8 cellular contexts compared by ENCODE assay signal in genomic region chr1:151005729-151006330, GRCh38. TPM values are rescaled to one million over a fixed set of nuclear protein-coding genes. Genes with fewer than 3 reads are reported as not detected.
DNase-seq lines count a peak whose midpoint lies in the region; ATAC-seq, FAIRE-seq and TF ChIP-seq lines count a peak whose summit lies in the region.

No MANE protein-coding gene starts in this region.

- dilution Hi-C loops in endothelial cell of umbilical vein (cut with MboI; ENCODE audit: extremely low pct_ligation_motif_present, low sequenced_read_pairs): no loop called here

- peak overlapping the region; percentile 81 for H2AFZ ChIP-seq in PC-9
- peak overlapping the region; percentile 95 for H2AFZ ChIP-seq in endothelial cell of umbilical vein (ENCODE audit: low read depth, low read length)

- peaks cover 28% of the 10 kb centered on the region for H3F3A ChIP-seq in PC-9 (ENCODE audit: insufficient read depth, low read depth)

- H4K20me1 ChIP-seq in PC-9 (ENCODE audit: insufficient read depth) (no peaks in the 10 kb centered on the region), endothelial cell of umbilical vein (replicated peaks; ENCODE audit: control insufficient read depth, extremely low read depth, insufficient read depth, low read length) (no peaks in the 10 kb centered on the region)

- H3K9me2 ChIP-seq in PC-9 (ENCODE audit: insufficient read depth): no peaks in the 10 kb centered on the region

- POLR2A ChIA-PET in PC-9 (lab: Charles Lee; ENCODE audit: unreplicated experiment): interaction anchor here (0.6 to 1.5 kb wide), 8 partner anchors 24 to 796 kb away, joined by 3 to 14 read pairs (median 4); partner anchors contain the start of genes ANXA9 and GOLPH3L
- POLR2A ChIA-PET in endothelial cell of umbilical vein (lab: Charles Lee): interaction anchor here (0.6 to 1.7 kb wide), 6 partner anchors 8 to 64 kb away, joined by 3 to 6 read pairs (median 4); no protein-coding TSS in a partner anchor

- ATAC-seq in pancreas (peak in 3 of 4 donors; percentile 0 to 1 (median 1)), GM19324 (IDR thresholded peaks at IDR 0.05; ENCODE audit: low FRiP score, unreplicated experiment) (no peak), HG03460 (IDR thresholded peaks at IDR 0.05; ENCODE audit: unreplicated experiment) (no peak)

- H3K36me3 ChIP-seq in PC-9 (ENCODE audit: low read depth) (no peaks in the 10 kb centered on the region), endothelial cell of umbilical vein (ENCODE audit: control insufficient read depth in 2 of 2, extremely low read depth in 1 of 2, insufficient read depth in 2 of 2, low read length in 2 of 2) (no peaks in the 10 kb centered on the region), pancreas (peaks cover 0 to 14% (median 6%) of the 10 kb centered on the region in 3 donors)

- no peaks in the 10 kb centered on the region for H3K9me1 ChIP-seq in endothelial cell of umbilical vein (replicated peaks; ENCODE audit: control insufficient read depth, extremely low read depth, insufficient read depth, low read length)

- peaks cover 23% of the 10 kb centered on the region for H3K79me2 ChIP-seq in PC-9 (ENCODE audit: low read depth)
- no peaks in the 10 kb centered on the region for H3K79me2 ChIP-seq in endothelial cell of umbilical vein (ENCODE audit: control insufficient read depth, insufficient read depth, low read length)

- TF ChIP-seq CTCF in PC-9 (conservative IDR thresholded peaks at IDR 0.05) (no peak), endothelial cell of umbilical vein (IDR thresholded peaks at IDR 0.05; ENCODE audit: extremely low read depth in 1 of 2, insufficient read depth in 1 of 2, low read depth in 1 of 2, low read length in 2 of 2) (no peak), pancreas (IDR thresholded peaks at IDR 0.05) (no peak), GM10266 (IDR thresholded peaks at IDR 0.05; ENCODE audit: control insufficient read depth, insufficient read depth, low read depth, missing control alignments) (no peak)

- H3K4me1 ChIP-seq in PC-9 (replicated peaks; ENCODE audit: insufficient read depth): peaks cover 56% of the 10 kb centered on the region
- peaks cover 28% of the 10 kb centered on the region for H3K4me1 ChIP-seq in endothelial cell of umbilical vein (ENCODE audit: control insufficient read depth, extremely low read depth, insufficient read depth, low read length)
- H3K4me1 ChIP-seq in pancreas: peaks cover 10 to 43% (median 17%) of the 10 kb centered on the region in 3 donors

- CTCF ChIA-PET in PC-9 (lab: Charles Lee) (interaction anchor here (0.6 to 2.1 kb wide), 4 partner anchors 8 to 84 kb away, joined by 3 to 11 read pairs (median 4); partner anchors contain the start of gene ANXA9), endothelial cell of umbilical vein (lab: Charles Lee) (interaction anchor here (0.9 to 3.7 kb wide), 31 partner anchors 9 to 447 kb away, joined by 3 to 127 read pairs (median 5); partner anchors contain the start of genes ANXA9, C1orf56, CDC42SE1 and CERS2)

- BruUV-seq in PC-9 (replicated peaks; lab: Mats Ljungman, UMichigan) (no TSS peak), endothelial cell of umbilical vein (replicated peaks; lab: Mats Ljungman, UMichigan) (no TSS peak)

- intact Hi-C loops in PC-9 (cut with micrococcal nuclease; ENCODE audit: unreplicated experiment) (loop anchor here (5.0 kb wide), 3 partner anchors 161 to 749 kb away; partner anchors contain the start of genes CA14, LYSMD1 and SCNM1), endothelial cell of umbilical vein (cut with micrococcal nuclease) (loop anchor here (1.0 kb wide), 1 partner anchor 27 kb away; no protein-coding TSS in a partner anchor), pancreas (cut with DNase I) (no loop called here)

- TF ChIP-seq POLR2A in endothelial cell of umbilical vein (IDR thresholded peaks at IDR 0.05; ENCODE audit: low read depth, low read length): no peak

- 0 to 3% methylated on average over 4 of the region's 4 CpGs for WGBS in pancreas, 2 donors

- peak overlapping the region; percentile 56; the same call in 1 of the 2 replicates for H3K4me3 ChIP-seq in PC-9
- H3K4me3 ChIP-seq in endothelial cell of umbilical vein (replicated peaks in 1 of 3; ENCODE audit: insufficient read depth in 1 of 3, low read depth in 1 of 3, low read length in 3 of 3): peak overlapping the region; percentile 35 to 51 (median 43)
- peak overlapping the region; percentile 37 to 69 (median 60) for H3K4me3 ChIP-seq in pancreas

- H3K4me2 ChIP-seq in PC-9 (peak overlapping the region; percentile 86), endothelial cell of umbilical vein (ENCODE audit: insufficient read depth, low read length) (peak overlapping the region; percentile 87)

- DNase-seq in GF-D8 (lab: John Stamatoyannopoulos, UW) (peak; percentile 6), PC-9 (no peak), endothelial cell of umbilical vein (ENCODE audit: low read depth, low spot score) (peak; percentile 25), pancreas (no peak), NK-92 (lab: John Stamatoyannopoulos, UW; ENCODE audit: unreplicated experiment) (no peak), GM10266 (ENCODE audit: extremely low spot score) (no peak)

- H3K9ac ChIP-seq in endothelial cell of umbilical vein (replicated peaks; ENCODE audit: extremely low read depth, insufficient read depth, low read length): peak overlapping the region; percentile 89

- H3K27ac ChIP-seq in PC-9 (peak overlapping the region; percentile 68), endothelial cell of umbilical vein (ENCODE audit: insufficient read depth, low read depth, low read length) (no peak overlapping the region), pancreas (peak overlapping the region; percentile 78 to 94 (median 81))

- no peaks in the 10 kb centered on the region for H3K27me3 ChIP-seq in PC-9 (ENCODE audit: insufficient read depth, low read depth)
- H3K27me3 ChIP-seq in endothelial cell of umbilical vein (ENCODE audit: control insufficient read depth in 2 of 2, insufficient read depth in 2 of 2, low read length in 2 of 2): no peaks in the 10 kb centered on the region
- H3K27me3 ChIP-seq in pancreas: no peaks in the 10 kb centered on the region

- no peak for FAIRE-seq in endothelial cell of umbilical vein (lab: Jason Lieb, UNC)
- FAIRE-seq in pancreas (lab: Jason Lieb, UNC): no peak

- H3K9me3 ChIP-seq in PC-9 (ENCODE audit: insufficient read depth, low read depth): no peaks in the 10 kb centered on the region
- H3K9me3 ChIP-seq in endothelial cell of umbilical vein (replicated peaks; ENCODE audit: control insufficient read depth, insufficient read depth, low read length): no peaks in the 10 kb centered on the region
- no peaks in the 10 kb centered on the region for H3K9me3 ChIP-seq in pancreas

RNA-seq across cellular contexts. Expression of gene MINDY1, which starts 0.9 kb away (rescaled TPM):
- 15.6 and 17.6 TPM in 2 replicates for total RNA-seq in PC-9 (2021)
- total RNA-seq in endothelial cell of umbilical vein: 11.7 and 12.0 TPM in 2 replicates
- polyA plus RNA-seq in endothelial cell of umbilical vein: 15.4 and 16.1 TPM in 2 replicates
- polyA plus RNA-seq in endothelial cell of umbilical vein (2011; cell fraction: cytosol; rRNA removed): 11.2 and 11.5 TPM in 2 replicates
- polyA plus RNA-seq in endothelial cell of umbilical vein (2011; cell fraction: nucleus; rRNA removed): 21.3 and 26.7 TPM in 2 replicates
- polyA plus RNA-seq in endothelial cell of umbilical vein (2012): 8.4 and 10.3 TPM in 2 replicates
- polyA minus RNA-seq in endothelial cell of umbilical vein: 15.4 and 22.7 TPM in 2 replicates
- polyA minus RNA-seq in endothelial cell of umbilical vein (2011; cell fraction: cytosol; rRNA and poly(A)+ RNA removed): 7.9 TPM
- 10.0 and 10.7 TPM in 2 replicates for polyA minus RNA-seq in endothelial cell of umbilical vein (2011; cell fraction: nucleus; rRNA and poly(A)+ RNA removed)
- 10 to 100 TPM; 24.1 to 35.5 (median 32.4) TPM for total RNA-seq in pancreas
- 10 to 100 TPM; 23.1 to 24.2 TPM for polyA plus RNA-seq in pancreas

RNA-seq across cellular contexts. Expression of gene PRUNE1, which starts 2.4 kb away (rescaled TPM):
- total RNA-seq in PC-9 (2021): 26.6 and 30.7 TPM in 2 replicates
- 8.0 and 8.6 TPM in 2 replicates for total RNA-seq in endothelial cell of umbilical vein
- polyA plus RNA-seq in endothelial cell of umbilical vein: 17.5 and 19.3 TPM in 2 replicates
- 11.9 and 12.9 TPM in 2 replicates for polyA plus RNA-seq in endothelial cell of umbilical vein (2011; cell fraction: cytosol; rRNA removed)
- 10.1 and 10.7 TPM in 2 replicates for polyA plus RNA-seq in endothelial cell of umbilical vein (2011; cell fraction: nucleus; rRNA removed)
- polyA plus RNA-seq in endothelial cell of umbilical vein (2012): 5.9 and 7.5 TPM in 2 replicates
- polyA minus RNA-seq in endothelial cell of umbilical vein: 18.7 and 21.9 TPM in 2 replicates
- polyA minus RNA-seq in endothelial cell of umbilical vein (2011; cell fraction: cytosol; rRNA and poly(A)+ RNA removed): 22.6 TPM
- polyA minus RNA-seq in endothelial cell of umbilical vein (2011; cell fraction: nucleus; rRNA and poly(A)+ RNA removed): 5.5 and 6.2 TPM in 2 replicates
- total RNA-seq in pancreas: 10 to 100 TPM in 2 of 6 donors, 1 to 10 TPM in 4; 6.4 to 11.1 (median 8.1) TPM
- polyA plus RNA-seq in pancreas: 10 to 100 TPM in 1 of 2 donors, 1 to 10 TPM in 1; 6.7 to 16.7 TPM

RNA-seq across cellular contexts. Expression of gene ANXA9, which starts 23.7 kb away (rescaled TPM):
- 10.6 and 12.9 TPM in 2 replicates for total RNA-seq in PC-9 (2021)
- not detected in 2 replicates for total RNA-seq in endothelial cell of umbilical vein
- polyA plus RNA-seq in endothelial cell of umbilical vein: not detected in 2 replicates
- not detected in 2 replicates for polyA plus RNA-seq in endothelial cell of umbilical vein (2011; cell fraction: cytosol; rRNA removed)
- not detected in 2 replicates for polyA plus RNA-seq in endothelial cell of umbilical vein (2011; cell fraction: nucleus; rRNA removed)
- polyA plus RNA-seq in endothelial cell of umbilical vein (2012): 0.46 and 0.62 TPM in 2 replicates
- not detected in 2 replicates for polyA minus RNA-seq in endothelial cell of umbilical vein
- 2.2 TPM for polyA minus RNA-seq in endothelial cell of umbilical vein (2011; cell fraction: cytosol; rRNA and poly(A)+ RNA removed)
- not detected in 2 replicates for polyA minus RNA-seq in endothelial cell of umbilical vein (2011; cell fraction: nucleus; rRNA and poly(A)+ RNA removed)
- 10 to 100 TPM; 11.7 to 17.6 (median 13.8) TPM for total RNA-seq in pancreas
- polyA plus RNA-seq in pancreas: 10 to 100 TPM; 18.1 to 30.7 TPM

RNA-seq across cellular contexts. Expression of gene BNIPL, which starts 30.6 kb away (rescaled TPM):
- total RNA-seq in PC-9 (2021) (3.0 and 3.6 TPM in 2 replicates), endothelial cell of umbilical vein (0.42 and 0.67 TPM in 2 replicates), pancreas (under 1 TPM; 0.12 to 0.40 (median 0.14) TPM)
- polyA plus RNA-seq in endothelial cell of umbilical vein (0.26 and 0.41 TPM in 2 replicates), pancreas (under 1 TPM; 0.31 to 0.34 TPM)
- 0.23 and 0.27 TPM in 2 replicates for polyA plus RNA-seq in endothelial cell of umbilical vein (2011; cell fraction: cytosol; rRNA removed)
- polyA plus RNA-seq in endothelial cell of umbilical vein (2011; cell fraction: nucleus; rRNA removed): 1.3 and 1.8 TPM in 2 replicates
- polyA plus RNA-seq in endothelial cell of umbilical vein (2012): 0.05 and 0.60 TPM in 2 replicates
- 0.51 TPM in 1 of 2 replicates, not detected in the other for polyA minus RNA-seq in endothelial cell of umbilical vein
- not detected for polyA minus RNA-seq in endothelial cell of umbilical vein (2011; cell fraction: cytosol; rRNA and poly(A)+ RNA removed)
- 0.53 and 0.96 TPM in 2 replicates for polyA minus RNA-seq in endothelial cell of umbilical vein (2011; cell fraction: nucleus; rRNA and poly(A)+ RNA removed)

RNA-seq across cellular contexts. Expression of gene CERS2, which starts 31.2 kb away (rescaled TPM):
- total RNA-seq in PC-9 (2021) (113 TPM in 2 replicates), endothelial cell of umbilical vein (155 and 171 TPM in 2 replicates), pancreas (100 to 1,000 TPM in 3 of 6 donors, 10 to 100 TPM in 3; 75.0 to 155 (median 94.6) TPM)
- polyA plus RNA-seq in endothelial cell of umbilical vein (143 and 158 TPM in 2 replicates), pancreas (100 to 1,000 TPM; 112 to 122 TPM)
- polyA plus RNA-seq in endothelial cell of umbilical vein (2011; cell fraction: cytosol; rRNA removed): 158 and 161 TPM in 2 replicates
- 124 and 141 TPM in 2 replicates for polyA plus RNA-seq in endothelial cell of umbilical vein (2011; cell fraction: nucleus; rRNA removed)
- 96.0 and 136 TPM in 2 replicates for polyA plus RNA-seq in endothelial cell of umbilical vein (2012)
- 178 and 194 TPM in 2 replicates for polyA minus RNA-seq in endothelial cell of umbilical vein
- polyA minus RNA-seq in endothelial cell of umbilical vein (2011; cell fraction: cytosol; rRNA and poly(A)+ RNA removed): 167 TPM
- 40.8 and 75.8 TPM in 2 replicates for polyA minus RNA-seq in endothelial cell of umbilical vein (2011; cell fraction: nucleus; rRNA and poly(A)+ RNA removed)

Comparison
In these comparisons a context has a peak if more than half of its experiments do, and no peak if none do; other contexts are left out.
1. DNase-seq: peak in GF-D8 (single experiment) and endothelial cell of umbilical vein (single experiment); none in PC-9 (0 of 2), pancreas (0 of 6), NK-92 (single experiment) and GM10266 (single experiment).
2. ATAC-seq: peak in pancreas (3 of 4); none in GM19324 (single experiment) and HG03460 (single experiment).
3. RNA of gene ANXA9, which starts 23.7 kb away (total RNA-seq): 11.7 to 17.6 TPM in pancreas and 10.6 to 12.9 TPM in PC-9; not detected in endothelial cell of umbilical vein; every median in the first group is over 10 times any median in the second.
4. intact Hi-C loops: an anchor here in PC-9 (5.0 kb wide) and endothelial cell of umbilical vein (1.0 kb wide); none called in pancreas.
5. Peak in every context shown above with its lines, with median percentiles within 50 percentile points of each other: H3K4me3 ChIP-seq.